ENCODE assay signal across 1 cellular context in the genomic region with DNA sequence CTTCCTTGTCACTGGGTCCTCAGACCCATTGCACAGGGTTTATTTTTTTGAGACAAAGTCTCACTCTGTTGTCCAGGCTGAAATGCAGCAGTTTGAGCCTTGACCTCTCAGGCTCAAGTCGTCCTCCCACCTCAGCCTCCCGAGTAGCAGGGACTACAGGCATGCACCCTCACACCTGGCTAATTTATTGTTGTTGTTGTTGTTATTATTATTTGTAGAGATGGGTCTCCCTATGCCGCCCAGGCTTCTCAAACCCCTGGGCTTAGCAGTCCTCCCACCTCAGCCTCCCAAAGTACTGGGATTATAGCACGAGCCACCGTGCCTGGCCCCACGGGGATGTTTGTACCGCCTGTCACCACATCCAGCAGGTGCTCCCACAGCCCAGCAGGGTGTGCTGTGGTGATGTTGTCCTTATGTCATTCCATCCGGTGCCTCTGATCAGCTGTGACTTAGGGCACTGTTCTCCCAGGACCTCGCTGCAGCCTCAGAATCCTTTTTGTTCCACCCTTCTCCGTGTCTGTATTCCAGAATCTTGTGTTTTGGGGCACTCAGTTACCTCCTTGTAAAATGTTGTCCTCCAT.
A peak's percentile ranks its signal among the peaks of the same experiment; 100 is the strongest.
TF ChIP-seq lines count a peak whose summit lies in the region.

No MANE protein-coding gene starts in this region.

TF ChIP-seq in HepG2, 621 proteins besides CTCF, POLR2A, EP300 and RAD21 (continued from another document and continues in another):
- TF ChIP-seq, protein P1, sequence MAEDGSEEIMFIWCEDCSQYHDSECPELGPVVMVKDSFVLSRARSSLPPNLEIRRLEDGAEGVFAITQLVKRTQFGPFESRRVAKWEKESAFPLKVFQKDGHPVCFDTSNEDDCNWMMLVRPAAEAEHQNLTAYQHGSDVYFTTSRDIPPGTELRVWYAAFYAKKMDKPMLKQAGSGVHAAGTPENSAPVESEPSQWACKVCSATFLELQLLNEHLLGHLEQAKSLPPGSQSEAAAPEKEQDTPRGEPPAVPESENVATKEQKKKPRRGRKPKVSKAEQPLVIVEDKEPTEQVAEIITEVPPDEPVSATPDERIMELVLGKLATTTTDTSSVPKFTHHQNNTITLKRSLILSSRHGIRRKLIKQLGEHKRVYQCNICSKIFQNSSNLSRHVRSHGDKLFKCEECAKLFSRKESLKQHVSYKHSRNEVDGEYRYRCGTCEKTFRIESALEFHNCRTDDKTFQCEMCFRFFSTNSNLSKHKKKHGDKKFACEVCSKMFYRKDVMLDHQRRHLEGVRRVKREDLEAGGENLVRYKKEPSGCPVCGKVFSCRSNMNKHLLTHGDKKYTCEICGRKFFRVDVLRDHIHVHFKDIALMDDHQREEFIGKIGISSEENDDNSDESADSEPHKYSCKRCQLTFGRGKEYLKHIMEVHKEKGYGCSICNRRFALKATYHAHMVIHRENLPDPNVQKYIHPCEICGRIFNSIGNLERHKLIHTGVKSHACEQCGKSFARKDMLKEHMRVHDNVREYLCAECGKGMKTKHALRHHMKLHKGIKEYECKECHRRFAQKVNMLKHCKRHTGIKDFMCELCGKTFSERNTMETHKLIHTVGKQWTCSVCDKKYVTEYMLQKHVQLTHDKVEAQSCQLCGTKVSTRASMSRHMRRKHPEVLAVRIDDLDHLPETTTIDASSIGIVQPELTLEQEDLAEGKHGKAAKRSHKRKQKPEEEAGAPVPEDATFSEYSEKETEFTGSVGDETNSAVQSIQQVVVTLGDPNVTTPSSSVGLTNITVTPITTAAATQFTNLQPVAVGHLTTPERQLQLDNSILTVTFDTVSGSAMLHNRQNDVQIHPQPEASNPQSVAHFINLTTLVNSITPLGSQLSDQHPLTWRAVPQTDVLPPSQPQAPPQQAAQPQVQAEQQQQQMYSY (CRISPR knock-in tag; IDR thresholded peaks at IDR 0.05) = no peak
- peak; percentile 86 for TF ChIP-seq TEAD3 (CRISPR knock-in tag; optimal IDR thresholded peaks at IDR 0.05; ENCODE audit: borderline replicate concordance)
- TF ChIP-seq ZNF317 (CRISPR knock-in tag; IDR thresholded peaks at IDR 0.05) = no peak
- no peak for TF ChIP-seq MTA1 (CRISPR knock-in tag; IDR thresholded peaks at IDR 0.05; ENCODE audit: borderline replicate concordance)
- TF ChIP-seq, protein P2, sequence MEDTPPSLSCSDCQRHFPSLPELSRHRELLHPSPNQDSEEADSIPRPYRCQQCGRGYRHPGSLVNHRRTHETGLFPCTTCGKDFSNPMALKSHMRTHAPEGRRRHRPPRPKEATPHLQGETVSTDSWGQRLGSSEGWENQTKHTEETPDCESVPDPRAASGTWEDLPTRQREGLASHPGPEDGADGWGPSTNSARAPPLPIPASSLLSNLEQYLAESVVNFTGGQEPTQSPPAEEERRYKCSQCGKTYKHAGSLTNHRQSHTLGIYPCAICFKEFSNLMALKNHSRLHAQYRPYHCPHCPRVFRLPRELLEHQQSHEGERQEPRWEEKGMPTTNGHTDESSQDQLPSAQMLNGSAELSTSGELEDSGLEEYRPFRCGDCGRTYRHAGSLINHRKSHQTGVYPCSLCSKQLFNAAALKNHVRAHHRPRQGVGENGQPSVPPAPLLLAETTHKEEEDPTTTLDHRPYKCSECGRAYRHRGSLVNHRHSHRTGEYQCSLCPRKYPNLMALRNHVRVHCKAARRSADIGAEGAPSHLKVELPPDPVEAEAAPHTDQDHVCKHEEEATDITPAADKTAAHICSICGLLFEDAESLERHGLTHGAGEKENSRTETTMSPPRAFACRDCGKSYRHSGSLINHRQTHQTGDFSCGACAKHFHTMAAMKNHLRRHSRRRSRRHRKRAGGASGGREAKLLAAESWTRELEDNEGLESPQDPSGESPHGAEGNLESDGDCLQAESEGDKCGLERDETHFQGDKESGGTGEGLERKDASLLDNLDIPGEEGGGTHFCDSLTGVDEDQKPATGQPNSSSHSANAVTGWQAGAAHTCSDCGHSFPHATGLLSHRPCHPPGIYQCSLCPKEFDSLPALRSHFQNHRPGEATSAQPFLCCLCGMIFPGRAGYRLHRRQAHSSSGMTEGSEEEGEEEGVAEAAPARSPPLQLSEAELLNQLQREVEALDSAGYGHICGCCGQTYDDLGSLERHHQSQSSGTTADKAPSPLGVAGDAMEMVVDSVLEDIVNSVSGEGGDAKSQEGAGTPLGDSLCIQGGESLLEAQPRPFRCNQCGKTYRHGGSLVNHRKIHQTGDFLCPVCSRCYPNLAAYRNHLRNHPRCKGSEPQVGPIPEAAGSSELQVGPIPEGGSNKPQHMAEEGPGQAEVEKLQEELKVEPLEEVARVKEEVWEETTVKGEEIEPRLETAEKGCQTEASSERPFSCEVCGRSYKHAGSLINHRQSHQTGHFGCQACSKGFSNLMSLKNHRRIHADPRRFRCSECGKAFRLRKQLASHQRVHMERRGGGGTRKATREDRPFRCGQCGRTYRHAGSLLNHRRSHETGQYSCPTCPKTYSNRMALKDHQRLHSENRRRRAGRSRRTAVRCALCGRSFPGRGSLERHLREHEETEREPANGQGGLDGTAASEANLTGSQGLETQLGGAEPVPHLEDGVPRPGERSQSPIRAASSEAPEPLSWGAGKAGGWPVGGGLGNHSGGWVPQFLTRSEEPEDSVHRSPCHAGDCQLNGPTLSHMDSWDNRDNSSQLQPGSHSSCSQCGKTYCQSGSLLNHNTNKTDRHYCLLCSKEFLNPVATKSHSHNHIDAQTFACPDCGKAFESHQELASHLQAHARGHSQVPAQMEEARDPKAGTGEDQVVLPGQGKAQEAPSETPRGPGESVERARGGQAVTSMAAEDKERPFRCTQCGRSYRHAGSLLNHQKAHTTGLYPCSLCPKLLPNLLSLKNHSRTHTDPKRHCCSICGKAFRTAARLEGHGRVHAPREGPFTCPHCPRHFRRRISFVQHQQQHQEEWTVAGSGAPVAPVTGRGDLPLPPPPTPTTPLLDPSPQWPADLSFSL (CRISPR knock-in tag; IDR thresholded peaks at IDR 0.05) = no peak
- TF ChIP-seq HCFC1 (IDR thresholded peaks at IDR 0.05; ENCODE audit: low read depth, low read length) = no peak
- TF ChIP-seq, protein P3, sequence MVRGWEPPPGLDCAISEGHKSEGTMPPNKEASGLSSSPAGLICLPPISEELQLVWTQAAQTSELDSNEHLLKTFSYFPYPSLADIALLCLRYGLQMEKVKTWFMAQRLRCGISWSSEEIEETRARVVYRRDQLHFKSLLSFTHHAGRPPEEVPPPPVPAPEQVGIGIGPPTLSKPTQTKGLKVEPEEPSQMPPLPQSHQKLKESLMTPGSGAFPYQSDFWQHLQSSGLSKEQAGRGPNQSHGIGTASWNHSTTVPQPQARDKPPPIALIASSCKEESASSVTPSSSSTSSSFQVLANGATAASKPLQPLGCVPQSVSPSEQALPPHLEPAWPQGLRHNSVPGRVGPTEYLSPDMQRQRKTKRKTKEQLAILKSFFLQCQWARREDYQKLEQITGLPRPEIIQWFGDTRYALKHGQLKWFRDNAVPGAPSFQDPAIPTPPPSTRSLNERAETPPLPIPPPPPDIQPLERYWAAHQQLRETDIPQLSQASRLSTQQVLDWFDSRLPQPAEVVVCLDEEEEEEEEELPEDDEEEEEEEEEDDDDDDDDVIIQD (CRISPR knock-in tag; IDR thresholded peaks at IDR 0.05; ENCODE audit: low read depth) = 0 out of 2 replicates have a peak, but pooled peaks have one; percentile 44
- TF ChIP-seq, protein P4, sequence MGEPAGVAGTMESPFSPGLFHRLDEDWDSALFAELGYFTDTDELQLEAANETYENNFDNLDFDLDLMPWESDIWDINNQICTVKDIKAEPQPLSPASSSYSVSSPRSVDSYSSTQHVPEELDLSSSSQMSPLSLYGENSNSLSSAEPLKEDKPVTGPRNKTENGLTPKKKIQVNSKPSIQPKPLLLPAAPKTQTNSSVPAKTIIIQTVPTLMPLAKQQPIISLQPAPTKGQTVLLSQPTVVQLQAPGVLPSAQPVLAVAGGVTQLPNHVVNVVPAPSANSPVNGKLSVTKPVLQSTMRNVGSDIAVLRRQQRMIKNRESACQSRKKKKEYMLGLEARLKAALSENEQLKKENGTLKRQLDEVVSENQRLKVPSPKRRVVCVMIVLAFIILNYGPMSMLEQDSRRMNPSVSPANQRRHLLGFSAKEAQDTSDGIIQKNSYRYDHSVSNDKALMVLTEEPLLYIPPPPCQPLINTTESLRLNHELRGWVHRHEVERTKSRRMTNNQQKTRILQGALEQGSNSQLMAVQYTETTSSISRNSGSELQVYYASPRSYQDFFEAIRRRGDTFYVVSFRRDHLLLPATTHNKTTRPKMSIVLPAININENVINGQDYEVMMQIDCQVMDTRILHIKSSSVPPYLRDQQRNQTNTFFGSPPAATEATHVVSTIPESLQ (CRISPR knock-in tag; conservative IDR thresholded peaks at IDR 0.05) = no peak
- no peak for TF ChIP-seq MTF1 (CRISPR knock-in tag; IDR thresholded peaks at IDR 0.05)
- TF ChIP-seq LCORL (IDR thresholded peaks at IDR 0.05) = no peak
- peak; percentile 53; the same call in 1 of the 2 replicates for TF ChIP-seq LCORL (CRISPR knock-in tag; IDR thresholded peaks at IDR 0.05)
- TF ChIP-seq ZNF3 (CRISPR knock-in tag; IDR thresholded peaks at IDR 0.05) = no peak
- TF ChIP-seq, protein P5, sequence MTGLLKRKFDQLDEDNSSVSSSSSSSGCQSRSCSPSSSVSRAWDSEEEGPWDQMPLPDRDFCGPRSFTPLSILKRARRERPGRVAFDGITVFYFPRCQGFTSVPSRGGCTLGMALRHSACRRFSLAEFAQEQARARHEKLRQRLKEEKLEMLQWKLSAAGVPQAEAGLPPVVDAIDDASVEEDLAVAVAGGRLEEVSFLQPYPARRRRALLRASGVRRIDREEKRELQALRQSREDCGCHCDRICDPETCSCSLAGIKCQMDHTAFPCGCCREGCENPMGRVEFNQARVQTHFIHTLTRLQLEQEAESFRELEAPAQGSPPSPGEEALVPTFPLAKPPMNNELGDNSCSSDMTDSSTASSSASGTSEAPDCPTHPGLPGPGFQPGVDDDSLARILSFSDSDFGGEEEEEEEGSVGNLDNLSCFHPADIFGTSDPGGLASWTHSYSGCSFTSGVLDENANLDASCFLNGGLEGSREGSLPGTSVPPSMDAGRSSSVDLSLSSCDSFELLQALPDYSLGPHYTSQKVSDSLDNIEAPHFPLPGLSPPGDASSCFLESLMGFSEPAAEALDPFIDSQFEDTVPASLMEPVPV (CRISPR knock-in tag; IDR thresholded peaks at IDR 0.05) = no peak
- TF ChIP-seq NCOA5 (CRISPR knock-in tag; IDR thresholded peaks at IDR 0.05) = no peak
- no peak for TF ChIP-seq ZNF562 (CRISPR knock-in tag; IDR thresholded peaks at IDR 0.05; ENCODE audit: borderline replicate concordance)
- TF ChIP-seq JUNB (CRISPR knock-in tag; IDR thresholded peaks at IDR 0.05; ENCODE audit: borderline replicate concordance) = no peak
- peak; percentile 31; the same call in 1 of the 2 replicates for TF ChIP-seq BCL6 (CRISPR knock-in tag; IDR thresholded peaks at IDR 0.05)
- TF ChIP-seq CREB1 (IDR thresholded peaks at IDR 0.05) = no peak
- no peak for TF ChIP-seq CREB1 (CRISPR knock-in tag; IDR thresholded peaks at IDR 0.05)
- no peak for TF ChIP-seq ZC3H13 (CRISPR knock-in tag; IDR thresholded peaks at IDR 0.05)
- no peak for TF ChIP-seq KLF9 (CRISPR knock-in tag; IDR thresholded peaks at IDR 0.05; ENCODE audit: low read depth)
- TF ChIP-seq ZNF589 (CRISPR knock-in tag; conservative IDR thresholded peaks at IDR 0.05) = no peak
- TF ChIP-seq ZNF296 (CRISPR knock-in tag; conservative IDR thresholded peaks at IDR 0.05) = no peak
- TF ChIP-seq MAZ (IDR thresholded peaks at IDR 0.05; ENCODE audit: borderline replicate concordance, low read depth, low read length) = no peak
- 0 out of 2 replicates have a peak, but pooled peaks have one; percentile 48 for TF ChIP-seq MAZ (CRISPR knock-in tag; IDR thresholded peaks at IDR 0.05; ENCODE audit: low read depth)
- no peak for TF ChIP-seq HNRNPLL (IDR thresholded peaks at IDR 0.05; ENCODE audit: low read depth, low read length, poor library complexity, severe bottlenecking)
- TF ChIP-seq GTF3A (CRISPR knock-in tag; conservative IDR thresholded peaks at IDR 0.05) = no peak
- TF ChIP-seq YY1 (IDR thresholded peaks at IDR 0.05; ENCODE audit: insufficient read depth, insufficient replicate concordance, low read depth, low read length) = no peak
- no peak for TF ChIP-seq ZNF674 (CRISPR knock-in tag; IDR thresholded peaks at IDR 0.05; ENCODE audit: low read depth)
- no peak for TF ChIP-seq PHF5A (CRISPR knock-in tag; IDR thresholded peaks at IDR 0.05; ENCODE audit: low read depth, unreplicated experiment)
- TF ChIP-seq ZNF598 (CRISPR knock-in tag; IDR thresholded peaks at IDR 0.05; ENCODE audit: borderline replicate concordance) = no peak
- no peak for TF ChIP-seq NCOA1 (CRISPR knock-in tag; IDR thresholded peaks at IDR 0.05)
- TF ChIP-seq, protein P6, sequence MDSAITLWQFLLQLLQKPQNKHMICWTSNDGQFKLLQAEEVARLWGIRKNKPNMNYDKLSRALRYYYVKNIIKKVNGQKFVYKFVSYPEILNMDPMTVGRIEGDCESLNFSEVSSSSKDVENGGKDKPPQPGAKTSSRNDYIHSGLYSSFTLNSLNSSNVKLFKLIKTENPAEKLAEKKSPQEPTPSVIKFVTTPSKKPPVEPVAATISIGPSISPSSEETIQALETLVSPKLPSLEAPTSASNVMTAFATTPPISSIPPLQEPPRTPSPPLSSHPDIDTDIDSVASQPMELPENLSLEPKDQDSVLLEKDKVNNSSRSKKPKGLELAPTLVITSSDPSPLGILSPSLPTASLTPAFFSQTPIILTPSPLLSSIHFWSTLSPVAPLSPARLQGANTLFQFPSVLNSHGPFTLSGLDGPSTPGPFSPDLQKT (CRISPR knock-in tag; IDR thresholded peaks at IDR 0.05; ENCODE audit: borderline replicate concordance) = no peak
- TF ChIP-seq ZNF7 (CRISPR knock-in tag; IDR thresholded peaks at IDR 0.05) = no peak
- no peak for TF ChIP-seq ZNF496 (CRISPR knock-in tag; IDR thresholded peaks at IDR 0.05; ENCODE audit: insufficient replicate concordance)
- TF ChIP-seq ZMAT3 (CRISPR knock-in tag; conservative IDR thresholded peaks at IDR 0.05) = no peak
- no peak for TF ChIP-seq ZNF30 (CRISPR knock-in tag; IDR thresholded peaks at IDR 0.05)
- no peak for TF ChIP-seq ZNF558 (CRISPR knock-in tag; IDR thresholded peaks at IDR 0.05; ENCODE audit: borderline replicate concordance)
- TF ChIP-seq ZNF292 (CRISPR knock-in tag; IDR thresholded peaks at IDR 0.05; ENCODE audit: borderline replicate concordance, low read depth) = no peak
- TF ChIP-seq MATR3 (CRISPR knock-in tag; IDR thresholded peaks at IDR 0.05) = no peak
- TF ChIP-seq, protein P7, sequence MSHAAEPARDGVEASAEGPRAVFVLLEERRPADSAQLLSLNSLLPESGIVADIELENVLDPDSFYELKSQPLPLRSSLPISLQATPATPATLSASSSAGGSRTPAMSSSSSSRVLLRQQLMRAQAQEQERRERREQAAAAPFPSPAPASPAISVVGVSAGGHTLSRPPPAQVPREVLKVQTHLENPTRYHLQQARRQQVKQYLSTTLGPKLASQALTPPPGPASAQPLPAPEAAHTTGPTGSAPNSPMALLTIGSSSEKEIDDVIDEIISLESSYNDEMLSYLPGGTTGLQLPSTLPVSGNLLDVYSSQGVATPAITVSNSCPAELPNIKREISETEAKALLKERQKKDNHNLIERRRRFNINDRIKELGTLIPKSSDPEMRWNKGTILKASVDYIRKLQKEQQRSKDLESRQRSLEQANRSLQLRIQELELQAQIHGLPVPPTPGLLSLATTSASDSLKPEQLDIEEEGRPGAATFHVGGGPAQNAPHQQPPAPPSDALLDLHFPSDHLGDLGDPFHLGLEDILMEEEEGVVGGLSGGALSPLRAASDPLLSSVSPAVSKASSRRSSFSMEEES (CRISPR knock-in tag; IDR thresholded peaks at IDR 0.05) = no peak
- TF ChIP-seq ZSCAN30 (CRISPR knock-in tag; IDR thresholded peaks at IDR 0.05) = no peak
- no peak for TF ChIP-seq SETDB1 (CRISPR knock-in tag; IDR thresholded peaks at IDR 0.05; ENCODE audit: borderline replicate concordance)
- TF ChIP-seq KLF16 (CRISPR knock-in tag; IDR thresholded peaks at IDR 0.05) = no peak
